In the genomic region with DNA sequence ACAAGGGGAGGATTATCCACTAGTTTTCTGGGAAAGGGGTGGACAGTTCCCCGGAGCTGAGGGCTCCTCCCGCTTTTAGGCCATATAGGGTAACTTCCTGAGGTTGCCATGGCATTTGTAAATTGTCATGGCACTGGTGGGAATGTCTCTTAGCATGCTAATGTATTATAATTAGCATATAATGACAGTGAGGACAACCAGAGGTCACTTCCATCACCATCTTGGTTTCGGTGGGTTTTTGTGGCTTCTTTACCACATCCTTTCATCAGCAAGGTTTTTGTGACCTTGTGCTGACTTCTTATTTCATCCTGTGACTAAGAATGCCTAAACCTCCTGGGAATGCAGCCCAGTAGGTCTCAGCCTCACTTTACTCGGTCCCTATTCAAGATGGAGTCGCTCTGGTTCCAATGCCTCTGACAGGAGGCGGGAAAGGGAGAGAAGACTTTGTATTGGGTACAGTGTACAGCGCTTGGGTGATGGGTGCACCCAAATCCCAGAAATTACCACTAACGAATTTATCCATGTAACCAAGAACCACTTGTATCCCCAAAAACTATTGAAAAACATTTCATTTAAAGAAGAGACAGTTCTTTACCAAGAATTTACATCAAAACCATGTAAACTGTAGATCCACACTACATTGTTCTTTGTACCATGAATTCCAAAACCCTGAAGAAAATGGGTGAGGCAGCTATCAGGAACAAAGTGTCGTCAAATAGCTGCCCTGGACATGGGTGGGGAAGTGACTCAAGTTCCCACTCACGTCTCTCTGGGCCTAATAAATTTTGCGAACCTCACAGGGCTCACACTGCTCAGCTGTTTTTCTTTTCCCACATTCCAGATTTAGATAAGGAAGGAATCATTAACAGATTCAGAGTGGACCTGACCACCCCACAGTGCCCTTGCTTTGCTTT, we compare ENCODE assay signal across 10 cellular contexts. TPM values are rescaled to one million over a fixed set of nuclear protein-coding genes. Genes with fewer than 3 reads are reported as not detected.
DNase-seq lines count a peak whose midpoint lies in the region; ATAC-seq and TF ChIP-seq lines count a peak whose summit lies in the region.
"Had no signal": no experiment of that assay in that cellular context is flagged by ENCODE, and none has a peak within 500 bp of the region (broad histone marks: within the 10 kb centered on the region; RNA-seq: fewer than 3 reads in every experiment).

No MANE protein-coding gene starts in this region.

- intact Hi-C loops in mammary epithelial cell (cut with micrococcal nuclease), result no loop called here

- H3K4me3 ChIP-seq in mammary epithelial cell (replicated peaks in 1 of 3; ENCODE audit: insufficient read depth in 1 of 3, low read depth in 2 of 3, low read length in 3 of 3), result no peak overlapping the region

- H3K27me3 ChIP-seq in mammary epithelial cell (ENCODE audit: insufficient read depth, low read length), result no peaks in the 10 kb centered on the region

- peaks cover 34% of the 10 kb centered on the region for H3K27me3 Mint-ChIP-seq in activated CD4-positive, alpha-beta T cell treated with anti-CD3 and anti-CD28 coated beads, Interleukin-2, amount 10 ng/mL, durations not matched to agents 7 days and 5 days
- peaks cover 60% of the 10 kb centered on the region for H3K27me3 Mint-ChIP-seq in stimulated activated naive CD8-positive, alpha-beta T cell treated with anti-CD3 and anti-CD28 coated beads, Interleukin-15, amount 100 ng/mL, for 72 hours
- H3K27me3 Mint-ChIP-seq in mesothelial cell of epicardium (ENCODE audit: low read depth), result no peaks in the 10 kb centered on the region

- POLR2A ChIA-PET in activated CD4-positive, alpha-beta T cell treated with anti-CD3 and anti-CD28 coated beads, Interleukin-2, amount 10 ng/mL, durations not matched to agents 7 days and 5 days (lab: Charles Lee), result no interaction called here

- dilution Hi-C loops in mammary epithelial cell (cut with HindIII; ENCODE audit: low sequenced_read_pairs), result no loop called here

- H3K4me1 Mint-ChIP-seq in activated CD4-positive, alpha-beta T cell treated with anti-CD3 and anti-CD28 coated beads, Interleukin-2, amount 10 ng/mL, durations not matched to agents 7 days and 5 days, result peaks cover 69% of the 10 kb centered on the region
- H3K4me1 Mint-ChIP-seq in stimulated activated naive CD8-positive, alpha-beta T cell treated with anti-CD3 and anti-CD28 coated beads, Interleukin-15, amount 100 ng/mL, for 72 hours, result peaks cover 47% of the 10 kb centered on the region
- peaks cover 19% of the 10 kb centered on the region for H3K4me1 Mint-ChIP-seq in mesothelial cell of epicardium

- H2AFZ ChIP-seq in mammary epithelial cell (ENCODE audit: low read depth, low read length), result no peak overlapping the region

- WGBS in mammary epithelial cell (ENCODE audit: low coverage, missing lambda C conversion rate), result 58% methylated on average over 9 of the region's 11 CpGs

- no peak for TF ChIP-seq CTCF in mammary epithelial cell (conservative IDR thresholded peaks at IDR 0.05 in 1 of 2, IDR thresholded peaks at IDR 0.05 in 1 of 2; ENCODE audit: extremely low read depth in 1 of 2, insufficient read depth in 1 of 2, low read depth in 1 of 2, low read length in 2 of 2)
- no peak for TF ChIP-seq CTCF in mesothelial cell of epicardium (IDR thresholded peaks at IDR 0.05; ENCODE audit: unreplicated experiment)

- H4K20me1 ChIP-seq in mammary epithelial cell (ENCODE audit: insufficient read depth, low read length), result no peaks in the 10 kb centered on the region

- H3K36me3 ChIP-seq in mammary epithelial cell (ENCODE audit: insufficient read depth, low read length), result no peaks in the 10 kb centered on the region

- no peaks in the 10 kb centered on the region for H3K9me3 Mint-ChIP-seq in activated CD4-positive, alpha-beta T cell treated with anti-CD3 and anti-CD28 coated beads, Interleukin-2, amount 10 ng/mL, durations not matched to agents 7 days and 5 days
- H3K9me3 Mint-ChIP-seq in stimulated activated naive CD8-positive, alpha-beta T cell treated with anti-CD3 and anti-CD28 coated beads, Interleukin-15, amount 100 ng/mL, for 72 hours, result no peaks in the 10 kb centered on the region
- no peaks in the 10 kb centered on the region for H3K9me3 Mint-ChIP-seq in mesothelial cell of epicardium

- no peak overlapping the region for H3K27ac Mint-ChIP-seq in activated CD4-positive, alpha-beta T cell treated with anti-CD3 and anti-CD28 coated beads, Interleukin-2, amount 10 ng/mL, durations not matched to agents 7 days and 5 days
- H3K27ac Mint-ChIP-seq in stimulated activated naive CD8-positive, alpha-beta T cell treated with anti-CD3 and anti-CD28 coated beads, Interleukin-15, amount 100 ng/mL, for 72 hours, result peak overlapping the region in 1 of 2 donors; percentile 42
- no peak overlapping the region for H3K27ac Mint-ChIP-seq in mesothelial cell of epicardium

- no peak overlapping the region for H3K9ac ChIP-seq in mammary epithelial cell (ENCODE audit: insufficient read depth, low read length)

- H3K9me3 ChIP-seq in mammary epithelial cell (replicated peaks; ENCODE audit: insufficient read depth, low read length), result no peaks in the 10 kb centered on the region

- CTCF ChIA-PET in activated CD4-positive, alpha-beta T cell treated with anti-CD3 and anti-CD28 coated beads, Interleukin-2, amount 10 ng/mL, durations not matched to agents 7 days and 5 days (lab: Charles Lee), result interaction anchor here (0.6 kb wide), 1 partner anchor 483 kb away, joined by 3 read pairs; no protein-coding TSS in a partner anchor
- CTCF ChIA-PET in mammary epithelial cell (lab: Charles Lee; ENCODE audit: low non-redundant PET), result no interaction called here

- in situ Hi-C loops in mammary epithelial cell (cut with MboI; ENCODE audit: low sequenced_read_pairs in 2 of 2), result no loop called here

- peak overlapping the region; percentile 19 for H3K4me2 ChIP-seq in mammary epithelial cell (ENCODE audit: insufficient read depth, low read depth, low read length)

- H3K4me3 Mint-ChIP-seq in activated CD4-positive, alpha-beta T cell treated with anti-CD3 and anti-CD28 coated beads, Interleukin-2, amount 10 ng/mL, durations not matched to agents 7 days and 5 days, result no peak overlapping the region
- H3K4me3 Mint-ChIP-seq in stimulated activated naive CD8-positive, alpha-beta T cell treated with anti-CD3 and anti-CD28 coated beads, Interleukin-15, amount 100 ng/mL, for 72 hours, result no peak overlapping the region
- no peak overlapping the region for H3K4me3 Mint-ChIP-seq in mesothelial cell of epicardium

- H3K4me1 ChIP-seq in mammary epithelial cell (ENCODE audit: insufficient read depth, low read length), result peaks cover 32% of the 10 kb centered on the region

- BruUV-seq in mammary epithelial cell (replicated peaks; lab: Mats Ljungman, UMichigan), result no TSS peak

- peak; percentile 87 for ATAC-seq in stimulated activated naive CD8-positive, alpha-beta T cell treated with anti-CD3 and anti-CD28 coated beads, Interleukin-15, amount 100 ng/mL, for 72 hours
- ATAC-seq in GM19397 (IDR thresholded peaks at IDR 0.05; ENCODE audit: unreplicated experiment), result no peak

- peaks cover 3% of the 10 kb centered on the region for H3K36me3 Mint-ChIP-seq in activated CD4-positive, alpha-beta T cell treated with anti-CD3 and anti-CD28 coated beads, Interleukin-2, amount 10 ng/mL, durations not matched to agents 7 days and 5 days (ENCODE audit: low read depth)
- no peaks in the 10 kb centered on the region for H3K36me3 Mint-ChIP-seq in mesothelial cell of epicardium

- DNase-seq in activated CD4-positive, alpha-beta T cell treated with anti-CD3 and anti-CD28 coated beads, Interleukin-2, amount 10 ng/mL, durations not matched to agents 7 days and 5 days, result peak; percentile 38
- DNase-seq in activated CD4-positive, alpha-beta T cell treated with anti-CD3 and anti-CD28 coated beads, Interleukin-2, amount 50 U/mL, for 4 hours, result no peak
- DNase-seq in LHCN-M2 (ENCODE audit: low read depth), result peak; percentile 77
- DNase-seq in mammary epithelial cell, result peak; percentile 86
- DNase-seq in stimulated activated naive CD8-positive, alpha-beta T cell treated with anti-CD3 and anti-CD28 coated beads, Interleukin-15, amount 100 ng/mL, for 72 hours, result peak; percentile 23 to 52
- DNase-seq in mesothelial cell of epicardium (ENCODE audit: low spot score in 2 of 2, unreplicated experiment in 2 of 2), result no peak
- no peak for DNase-seq in DMS53 (lab: John Stamatoyannopoulos, UW)
- DNase-seq: nucleus accumbens had no signal

- peak overlapping the region; percentile 24 for H3K27ac ChIP-seq in mammary epithelial cell (ENCODE audit: insufficient read depth, low read depth, low read length)

- H3K79me2 ChIP-seq in mammary epithelial cell (ENCODE audit: insufficient read depth, low read length), result no peaks in the 10 kb centered on the region

RNA-seq across cellular contexts. Expression of a gene that starts 8.9 kb away (rescaled TPM):
- not detected for total RNA-seq in activated CD4-positive, alpha-beta T cell treated with anti-CD3 and anti-CD28 coated beads, Interleukin-2, amount 10 ng/mL, durations not matched to agents 7 days and 5 days
- total RNA-seq in LHCN-M2 (2014; rRNA removed) (0.57 TPM in 1 of 2 replicates, not detected in the other), mammary epithelial cell (under 1 TPM; under 0.01 to 0.38 TPM), mesothelial cell of epicardium (0.07 to 0.13 TPM (median 0.11 TPM) in 3 replicates)
- 0.28 TPM for polyA plus RNA-seq in LHCN-M2 (2012)
- 0.19 TPM for polyA plus RNA-seq in mammary epithelial cell
- polyA minus RNA-seq in mammary epithelial cell, result not detected

RNA-seq across cellular contexts. Expression of a gene that starts 50.6 kb away (rescaled TPM):
- total RNA-seq in activated CD4-positive, alpha-beta T cell treated with anti-CD3 and anti-CD28 coated beads, Interleukin-2, amount 10 ng/mL, durations not matched to agents 7 days and 5 days, result 1 to 10 TPM; 3.4 to 5.7 TPM
- total RNA-seq in LHCN-M2 (2014; rRNA removed) (1.9 TPM in 2 replicates), mammary epithelial cell (10 to 100 TPM in 1 of 2 donors, 1 to 10 TPM in 1; 7.2 to 10.4 TPM), mesothelial cell of epicardium (8.3 to 9.4 TPM (median 8.5 TPM) in 3 replicates)
- polyA plus RNA-seq in LHCN-M2 (2012), result 3.0 TPM
- polyA plus RNA-seq in mammary epithelial cell, result 2.3 TPM
- 16.1 TPM for polyA minus RNA-seq in mammary epithelial cell

RNA-seq across cellular contexts. Expression of a gene that starts 52.1 kb away (rescaled TPM):
- not detected for total RNA-seq in activated CD4-positive, alpha-beta T cell treated with anti-CD3 and anti-CD28 coated beads, Interleukin-2, amount 10 ng/mL, durations not matched to agents 7 days and 5 days
- total RNA-seq in LHCN-M2 (2014; rRNA removed) (not detected in 2 replicates), mammary epithelial cell (not detected), mesothelial cell of epicardium (not detected in 3 replicates)
- not detected for polyA plus RNA-seq in LHCN-M2 (2012)
- not detected for polyA plus RNA-seq in mammary epithelial cell
- polyA minus RNA-seq in mammary epithelial cell, result not detected
- total RNA-seq: urinary bladder had no signal
- polyA plus RNA-seq: urinary bladder had no signal

Comparison
In these comparisons a context has a peak if more than half of its experiments do, and no peak if none do; other contexts are left out.
1. DNase-seq: peak in activated CD4-positive, alpha-beta T cell treated with anti-CD3 and anti-CD28 coated beads, Interleukin-2, amount 10 ng/mL, durations not matched to agents 7 days and 5 days (single experiment), LHCN-M2 (single experiment), mammary epithelial cell (single experiment) and stimulated activated naive CD8-positive, alpha-beta T cell treated with anti-CD3 and anti-CD28 coated beads, Interleukin-15, amount 100 ng/mL, for 72 hours (2 of 2); none in activated CD4-positive, alpha-beta T cell treated with anti-CD3 and anti-CD28 coated beads, Interleukin-2, amount 50 U/mL, for 4 hours (0 of 2), mesothelial cell of epicardium (0 of 2) and DMS53 (single experiment).